In the genomic region with DNA sequence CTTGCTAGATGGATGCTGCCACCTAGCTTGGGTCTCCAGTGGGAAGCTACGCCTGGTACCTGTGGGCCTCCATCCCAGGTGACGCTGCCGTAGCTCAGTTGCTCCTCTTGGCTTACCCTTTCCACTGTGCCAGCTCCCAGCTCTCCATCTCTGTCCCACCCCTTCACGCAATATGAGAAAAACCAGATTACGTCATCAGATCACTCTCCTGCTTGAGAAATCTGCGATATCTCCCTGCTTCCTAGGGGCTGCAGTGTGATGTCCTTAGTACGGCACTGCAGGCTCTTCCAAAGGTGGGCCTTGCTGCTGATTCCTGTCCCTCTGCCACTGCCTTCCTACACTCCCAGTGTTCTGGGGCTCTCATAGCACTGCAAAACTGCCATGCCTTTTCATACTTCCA, we compare ENCODE assay signal across 30 cellular contexts. TPM values are rescaled to one million over a fixed set of nuclear protein-coding genes. Genes with fewer than 3 reads are reported as not detected.
"Had no signal": no experiment of that assay in that cellular context is flagged by ENCODE, and none has a peak within 500 bp of the region (broad histone marks: within the 10 kb centered on the region; RNA-seq: fewer than 3 reads in every experiment).

No MANE protein-coding gene starts in this region.

- H3K36me3 Mint-ChIP-seq: mesothelial cell of epicardium, naive B cell had no signal

- DNase-seq: colonic mucosa; cortex of kidney; effector CD8-positive, alpha-beta T cell; effector memory CD8-positive, alpha-beta T cell; endodermal cell; erythroblast; esophagus squamous epithelium; foreskin fibroblast; foreskin melanocyte; gastrocnemius medialis; glutamatergic neuron; heart right ventricle; hippocampal formation; left cardiac atrium; left lung; left ventricle myocardium superior; lower lobe of right lung; mesenchymal stem cell; mucosa of descending colon; naive B cell had no signal

- H3K36me3 ChIP-seq: colonic mucosa, esophagus squamous epithelium, gastrocnemius medialis, heart right ventricle, left lung, lower lobe of right lung had no signal

- H3K4me1 Mint-ChIP-seq: naive B cell had no signal

- H3K4me3 ChIP-seq: colonic mucosa, esophagus squamous epithelium, gastrocnemius medialis, heart right ventricle, left lung, lower lobe of right lung, mucosa of descending colon had no signal

- ATAC-seq: effector memory CD8-positive, alpha-beta T cell; esophagus mucosa; gastrocnemius medialis; heart right ventricle; left cardiac atrium; left lung; left ventricle myocardium superior; lower lobe of right lung; mucosa of descending colon had no signal

- H3K27ac ChIP-seq: colonic mucosa, epithelial cell of prostate, esophagus squamous epithelium, gastrocnemius medialis, heart right ventricle, left lung, lower lobe of right lung had no signal

- H3K9me3 ChIP-seq: colonic mucosa, esophagus squamous epithelium, gastrocnemius medialis, heart right ventricle, left lung, lower lobe of right lung, mucosa of descending colon had no signal

- H3K9me3 Mint-ChIP-seq: dendritic cell treated with granulocyte-macrophage colony-stimulating factor and Interleukin-4, amounts not matched to agents 40 ng/mL and 50 ng/mL, for 4 days; effector memory CD8-positive, alpha-beta T cell; endodermal cell; mesothelial cell of epicardium had no signal

- H3K27ac Mint-ChIP-seq: dendritic cell treated with granulocyte-macrophage colony-stimulating factor and Interleukin-4, amounts not matched to agents 40 ng/mL and 50 ng/mL, for 4 days; effector memory CD8-positive, alpha-beta T cell; endodermal cell; mesothelial cell of epicardium; naive B cell had no signal

- H3K4me1 ChIP-seq: colonic mucosa, esophagus squamous epithelium, gastrocnemius medialis, left lung, lower lobe of right lung had no signal

- H3K4me3 Mint-ChIP-seq: dendritic cell treated with granulocyte-macrophage colony-stimulating factor and Interleukin-4, amounts not matched to agents 40 ng/mL and 50 ng/mL, for 4 days; effector memory CD8-positive, alpha-beta T cell; endodermal cell; mesothelial cell of epicardium; naive B cell had no signal

RNA-seq across cellular contexts. Expression of a gene that starts 28.9 kb away (rescaled TPM):
- total RNA-seq: dermis microvascular lymphatic vessel endothelial cell, endodermal cell, esophagus mucosa, esophagus squamous epithelium, gastrocnemius medialis, glomerular endothelial cell, kidney epithelial cell, lower leg skin, lower lobe of right lung, lung microvascular endothelial cell, mesothelial cell of epicardium had no signal
- polyA plus RNA-seq: keratinocyte had no signal
